ENCODE assay signal across 2 cellular contexts in the genomic region with DNA sequence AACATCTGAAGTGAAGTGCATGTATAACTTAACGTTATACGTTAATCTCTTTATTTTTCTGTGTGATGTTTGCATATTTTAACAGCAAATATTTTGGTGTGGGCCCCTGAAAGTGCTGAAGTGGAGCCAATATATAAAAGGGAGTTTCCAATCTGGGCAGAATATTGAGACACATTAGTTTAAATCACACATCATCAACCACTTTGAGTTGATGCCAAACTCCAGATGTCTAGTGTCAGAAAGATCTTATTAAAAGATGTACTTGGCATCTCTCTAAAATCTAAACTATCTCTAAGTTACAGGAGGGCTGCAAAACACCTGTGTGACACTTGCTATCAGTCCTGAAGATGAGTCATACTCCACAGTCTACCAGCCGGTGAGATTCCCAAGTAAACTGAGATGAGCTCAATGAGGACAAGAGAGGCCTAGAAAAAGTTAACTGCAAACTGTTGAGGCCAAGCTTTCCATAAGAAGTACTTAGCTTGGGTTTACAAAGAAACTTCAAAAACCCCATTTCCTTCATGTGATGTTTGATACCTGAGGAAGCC.
TF ChIP-seq lines count a peak whose summit lies in the region.

No MANE protein-coding gene starts in this region.

TF ChIP-seq in GM23338, 12 proteins besides CTCF, POLR2A, EP300 and RAD21 (continues in another document):
- TF ChIP-seq ZNF331 (CRISPR knock-in tag; IDR thresholded peaks at IDR 0.05; ENCODE audit: low read depth) (no peak), POLR2AphosphoS5 (IDR thresholded peaks at IDR 0.05; ENCODE audit: low read depth) (no peak), CREB1 (CRISPR knock-in tag; IDR thresholded peaks at IDR 0.05; ENCODE audit: low read depth) (no peak), EZH2phosphoT487 (IDR thresholded peaks at IDR 0.05; ENCODE audit: unreplicated experiment) (no peak), ZNF114 (CRISPR knock-in tag; IDR thresholded peaks at IDR 0.05) (no peak), EZH2 (IDR thresholded peaks at IDR 0.05; ENCODE audit: low read depth, unreplicated experiment) (no peak), NANOG (IDR thresholded peaks at IDR 0.05; ENCODE audit: borderline replicate concordance) (no peak)
- TF ChIP-seq, protein P1, sequence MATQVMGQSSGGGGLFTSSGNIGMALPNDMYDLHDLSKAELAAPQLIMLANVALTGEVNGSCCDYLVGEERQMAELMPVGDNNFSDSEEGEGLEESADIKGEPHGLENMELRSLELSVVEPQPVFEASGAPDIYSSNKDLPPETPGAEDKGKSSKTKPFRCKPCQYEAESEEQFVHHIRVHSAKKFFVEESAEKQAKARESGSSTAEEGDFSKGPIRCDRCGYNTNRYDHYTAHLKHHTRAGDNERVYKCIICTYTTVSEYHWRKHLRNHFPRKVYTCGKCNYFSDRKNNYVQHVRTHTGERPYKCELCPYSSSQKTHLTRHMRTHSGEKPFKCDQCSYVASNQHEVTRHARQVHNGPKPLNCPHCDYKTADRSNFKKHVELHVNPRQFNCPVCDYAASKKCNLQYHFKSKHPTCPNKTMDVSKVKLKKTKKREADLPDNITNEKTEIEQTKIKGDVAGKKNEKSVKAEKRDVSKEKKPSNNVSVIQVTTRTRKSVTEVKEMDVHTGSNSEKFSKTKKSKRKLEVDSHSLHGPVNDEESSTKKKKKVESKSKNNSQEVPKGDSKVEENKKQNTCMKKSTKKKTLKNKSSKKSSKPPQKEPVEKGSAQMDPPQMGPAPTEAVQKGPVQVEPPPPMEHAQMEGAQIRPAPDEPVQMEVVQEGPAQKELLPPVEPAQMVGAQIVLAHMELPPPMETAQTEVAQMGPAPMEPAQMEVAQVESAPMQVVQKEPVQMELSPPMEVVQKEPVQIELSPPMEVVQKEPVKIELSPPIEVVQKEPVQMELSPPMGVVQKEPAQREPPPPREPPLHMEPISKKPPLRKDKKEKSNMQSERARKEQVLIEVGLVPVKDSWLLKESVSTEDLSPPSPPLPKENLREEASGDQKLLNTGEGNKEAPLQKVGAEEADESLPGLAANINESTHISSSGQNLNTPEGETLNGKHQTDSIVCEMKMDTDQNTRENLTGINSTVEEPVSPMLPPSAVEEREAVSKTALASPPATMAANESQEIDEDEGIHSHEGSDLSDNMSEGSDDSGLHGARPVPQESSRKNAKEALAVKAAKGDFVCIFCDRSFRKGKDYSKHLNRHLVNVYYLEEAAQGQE (IDR thresholded peaks at IDR 0.05; ENCODE audit: unreplicated experiment): no peak
- TF ChIP-seq, protein P2, sequence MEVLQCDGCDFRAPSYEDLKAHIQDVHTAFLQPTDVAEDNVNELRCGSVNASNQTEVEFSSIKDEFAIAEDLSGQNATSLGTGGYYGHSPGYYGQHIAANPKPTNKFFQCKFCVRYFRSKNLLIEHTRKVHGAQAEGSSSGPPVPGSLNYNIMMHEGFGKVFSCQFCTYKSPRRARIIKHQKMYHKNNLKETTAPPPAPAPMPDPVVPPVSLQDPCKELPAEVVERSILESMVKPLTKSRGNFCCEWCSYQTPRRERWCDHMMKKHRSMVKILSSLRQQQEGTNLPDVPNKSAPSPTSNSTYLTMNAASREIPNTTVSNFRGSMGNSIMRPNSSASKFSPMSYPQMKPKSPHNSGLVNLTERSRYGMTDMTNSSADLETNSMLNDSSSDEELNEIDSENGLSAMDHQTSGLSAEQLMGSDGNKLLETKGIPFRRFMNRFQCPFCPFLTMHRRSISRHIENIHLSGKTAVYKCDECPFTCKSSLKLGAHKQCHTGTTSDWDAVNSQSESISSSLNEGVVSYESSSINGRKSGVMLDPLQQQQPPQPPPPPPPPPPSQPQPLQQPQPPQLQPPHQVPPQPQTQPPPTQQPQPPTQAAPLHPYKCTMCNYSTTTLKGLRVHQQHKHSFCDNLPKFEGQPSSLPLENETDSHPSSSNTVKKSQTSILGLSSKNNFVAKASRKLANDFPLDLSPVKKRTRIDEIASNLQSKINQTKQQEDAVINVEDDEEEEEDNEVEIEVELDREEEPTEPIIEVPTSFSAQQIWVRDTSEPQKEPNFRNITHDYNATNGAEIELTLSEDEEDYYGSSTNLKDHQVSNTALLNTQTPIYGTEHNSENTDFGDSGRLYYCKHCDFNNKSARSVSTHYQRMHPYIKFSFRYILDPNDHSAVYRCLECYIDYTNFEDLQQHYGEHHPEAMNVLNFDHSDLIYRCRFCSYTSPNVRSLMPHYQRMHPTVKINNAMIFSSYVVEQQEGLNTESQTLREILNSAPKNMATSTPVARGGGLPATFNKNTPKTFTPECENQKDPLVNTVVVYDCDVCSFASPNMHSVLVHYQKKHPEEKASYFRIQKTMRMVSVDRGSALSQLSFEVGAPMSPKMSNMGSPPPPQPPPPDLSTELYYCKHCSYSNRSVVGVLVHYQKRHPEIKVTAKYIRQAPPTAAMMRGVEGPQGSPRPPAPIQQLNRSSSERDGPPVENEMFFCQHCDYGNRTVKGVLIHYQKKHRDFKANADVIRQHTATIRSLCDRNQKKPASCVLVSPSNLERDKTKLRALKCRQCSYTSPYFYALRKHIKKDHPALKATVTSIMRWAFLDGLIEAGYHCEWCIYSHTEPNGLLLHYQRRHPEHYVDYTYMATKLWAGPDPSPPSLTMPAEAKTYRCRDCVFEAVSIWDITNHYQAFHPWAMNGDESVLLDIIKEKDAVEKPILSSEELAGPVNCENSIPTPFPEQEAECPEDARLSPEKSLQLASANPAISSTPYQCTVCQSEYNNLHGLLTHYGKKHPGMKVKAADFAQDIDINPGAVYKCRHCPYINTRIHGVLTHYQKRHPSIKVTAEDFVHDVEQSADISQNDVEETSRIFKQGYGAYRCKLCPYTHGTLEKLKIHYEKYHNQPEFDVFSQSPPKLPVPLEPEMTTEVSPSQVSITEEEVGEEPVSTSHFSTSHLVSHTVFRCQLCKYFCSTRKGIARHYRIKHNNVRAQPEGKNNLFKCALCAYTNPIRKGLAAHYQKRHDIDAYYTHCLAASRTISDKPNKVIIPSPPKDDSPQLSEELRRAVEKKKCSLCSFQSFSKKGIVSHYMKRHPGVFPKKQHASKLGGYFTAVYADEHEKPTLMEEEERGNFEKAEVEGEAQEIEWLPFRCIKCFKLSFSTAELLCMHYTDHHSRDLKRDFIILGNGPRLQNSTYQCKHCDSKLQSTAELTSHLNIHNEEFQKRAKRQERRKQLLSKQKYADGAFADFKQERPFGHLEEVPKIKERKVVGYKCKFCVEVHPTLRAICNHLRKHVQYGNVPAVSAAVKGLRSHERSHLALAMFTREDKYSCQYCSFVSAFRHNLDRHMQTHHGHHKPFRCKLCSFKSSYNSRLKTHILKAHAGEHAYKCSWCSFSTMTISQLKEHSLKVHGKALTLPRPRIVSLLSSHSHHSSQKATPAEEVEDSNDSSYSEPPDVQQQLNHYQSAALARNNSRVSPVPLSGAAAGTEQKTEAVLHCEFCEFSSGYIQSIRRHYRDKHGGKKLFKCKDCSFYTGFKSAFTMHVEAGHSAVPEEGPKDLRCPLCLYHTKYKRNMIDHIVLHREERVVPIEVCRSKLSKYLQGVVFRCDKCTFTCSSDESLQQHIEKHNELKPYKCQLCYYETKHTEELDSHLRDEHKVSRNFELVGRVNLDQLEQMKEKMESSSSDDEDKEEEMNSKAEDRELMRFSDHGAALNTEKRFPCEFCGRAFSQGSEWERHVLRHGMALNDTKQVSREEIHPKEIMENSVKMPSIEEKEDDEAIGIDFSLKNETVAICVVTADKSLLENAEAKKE (CRISPR knock-in tag; IDR thresholded peaks at IDR 0.05): no peak

TF ChIP-seq in SK-N-SH, 30 proteins besides CTCF, POLR2A, EP300 and RAD21:
- TF ChIP-seq NRF1 (IDR thresholded peaks at IDR 0.05; ENCODE audit: low read depth, low read length) (no peak), MEF2A (IDR thresholded peaks at IDR 0.05; ENCODE audit: borderline replicate concordance, low read depth) (no peak), NFIC (IDR thresholded peaks at IDR 0.05; ENCODE audit: borderline replicate concordance) (0 out of 2 replicates have a peak, but pooled peaks have one; percentile 24), GABPA (IDR thresholded peaks at IDR 0.05; ENCODE audit: low read depth) (no peak), RFX5 (IDR thresholded peaks at IDR 0.05; ENCODE audit: low read length) (no peak), SIN3A (IDR thresholded peaks at IDR 0.05; ENCODE audit: borderline replicate concordance, low read depth, low read length) (no peak), TCF12 (IDR thresholded peaks at IDR 0.05) (peak; percentile 69), YY1 (IDR thresholded peaks at IDR 0.05; ENCODE audit: low read depth) (no peak), JUND (IDR thresholded peaks at IDR 0.05) (0 out of 2 replicates have a peak, but pooled peaks have one; percentile 16), RCOR1 (IDR thresholded peaks at IDR 0.05; ENCODE audit: low read length) (peak; percentile 21; the same call in 1 of the 2 replicates), FOXM1 (IDR thresholded peaks at IDR 0.05; ENCODE audit: low read depth) (no peak), FOSL2 (IDR thresholded peaks at IDR 0.05; ENCODE audit: borderline replicate concordance, low read depth) (peak; percentile 29; the same call in 1 of the 2 replicates)
- TF ChIP-seq, protein P3, sequence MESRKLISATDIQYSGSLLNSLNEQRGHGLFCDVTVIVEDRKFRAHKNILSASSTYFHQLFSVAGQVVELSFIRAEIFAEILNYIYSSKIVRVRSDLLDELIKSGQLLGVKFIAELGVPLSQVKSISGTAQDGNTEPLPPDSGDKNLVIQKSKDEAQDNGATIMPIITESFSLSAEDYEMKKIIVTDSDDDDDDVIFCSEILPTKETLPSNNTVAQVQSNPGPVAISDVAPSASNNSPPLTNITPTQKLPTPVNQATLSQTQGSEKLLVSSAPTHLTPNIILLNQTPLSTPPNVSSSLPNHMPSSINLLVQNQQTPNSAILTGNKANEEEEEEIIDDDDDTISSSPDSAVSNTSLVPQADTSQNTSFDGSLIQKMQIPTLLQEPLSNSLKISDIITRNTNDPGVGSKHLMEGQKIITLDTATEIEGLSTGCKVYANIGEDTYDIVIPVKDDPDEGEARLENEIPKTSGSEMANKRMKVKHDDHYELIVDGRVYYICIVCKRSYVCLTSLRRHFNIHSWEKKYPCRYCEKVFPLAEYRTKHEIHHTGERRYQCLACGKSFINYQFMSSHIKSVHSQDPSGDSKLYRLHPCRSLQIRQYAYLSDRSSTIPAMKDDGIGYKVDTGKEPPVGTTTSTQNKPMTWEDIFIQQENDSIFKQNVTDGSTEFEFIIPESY (IDR thresholded peaks at IDR 0.05; ENCODE audit: borderline replicate concordance, low read depth): no peak
- TF ChIP-seq, protein P4, sequence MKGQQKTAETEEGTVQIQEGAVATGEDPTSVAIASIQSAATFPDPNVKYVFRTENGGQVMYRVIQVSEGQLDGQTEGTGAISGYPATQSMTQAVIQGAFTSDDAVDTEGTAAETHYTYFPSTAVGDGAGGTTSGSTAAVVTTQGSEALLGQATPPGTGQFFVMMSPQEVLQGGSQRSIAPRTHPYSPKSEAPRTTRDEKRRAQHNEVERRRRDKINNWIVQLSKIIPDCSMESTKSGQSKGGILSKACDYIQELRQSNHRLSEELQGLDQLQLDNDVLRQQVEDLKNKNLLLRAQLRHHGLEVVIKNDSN (IDR thresholded peaks at IDR 0.05; ENCODE audit: borderline replicate concordance, low read depth): no peak
- TF ChIP-seq, protein P1 (IDR thresholded peaks at IDR 0.05; ENCODE audit: low read depth, low read length): no peak
